In the genomic region with DNA sequence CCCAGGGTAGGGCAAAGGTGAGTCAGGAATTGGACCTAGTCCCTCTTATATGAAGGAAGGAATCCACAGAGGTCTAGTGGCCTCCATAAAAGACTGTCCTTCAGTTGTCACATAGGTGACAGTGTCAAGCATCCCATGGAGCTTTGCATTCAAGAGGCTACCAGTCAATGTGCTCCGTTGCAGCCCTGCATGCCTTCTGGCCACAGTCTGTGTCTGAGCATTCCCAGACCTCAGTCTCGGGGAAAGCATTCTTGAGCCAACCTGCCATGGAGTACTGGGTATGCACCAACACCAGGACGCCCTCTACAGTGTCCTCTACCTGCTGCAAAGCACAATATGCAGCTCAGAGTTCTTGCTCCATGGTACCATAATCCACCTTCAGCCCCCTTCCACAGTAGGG, we compare ENCODE assay signal across 27 cellular contexts. TPM values are rescaled to one million over a fixed set of nuclear protein-coding genes. Genes with fewer than 3 reads are reported as not detected.
"Had no signal": no experiment of that assay in that cellular context is flagged by ENCODE, and none has a peak within 500 bp of the region (broad histone marks: within the 10 kb centered on the region; RNA-seq: fewer than 3 reads in every experiment).

No MANE protein-coding gene starts in this region.

- H3K4me1 ChIP-seq: neural progenitor cell, parathyroid adenoma, psoas muscle, right lobe of liver, sigmoid colon, stomach, thyroid gland, tibial nerve, upper lobe of right lung, uterus had no signal

- DNase-seq: naive B cell; natural killer cell; occipital lobe; ovary; psoas muscle; right cardiac atrium; right lobe of liver; sigmoid colon; small intestine; stimulated activated CD4-positive, alpha-beta T cell treated with anti-CD3 and anti-CD28 coated beads, Interleukin-15, amount 100 ng/mL, for 24 hours; stimulated activated CD4-positive, alpha-beta T cell treated with anti-CD3 and anti-CD28 coated beads, Interleukin-2, amount 100 ng/mL, for 24 hours; stimulated activated CD4-positive, alpha-beta T cell treated with anti-CD3 and anti-CD28 coated beads, Interleukin-2, amount 100 ng/mL, for 48 hours; stimulated activated CD4-positive, alpha-beta T cell treated with anti-CD3 and anti-CD28 coated beads, Interleukin-4, amount 100 ng/mL, for 24 hours; stimulated activated naive B cell treated with anti-CD40 and anti-IgM and Interleukin-4, amounts not matched to agents 10 μg/mL and 1 μg/mL and 100 μg/mL, for 72 hours; stimulated activated naive CD4-positive, alpha-beta T cell treated with Interleukin-2 at 50 U/mL for 16 hours; stomach; thyroid gland; upper lobe of right lung; uterus had no signal

- H3K4me3 Mint-ChIP-seq: naive B cell; natural killer cell; nephron; neural progenitor cell; stimulated activated naive B cell treated with anti-CD40 and anti-IgM and Interleukin-4, amounts not matched to agents 10 μg/mL and 1 μg/mL and 100 μg/mL, for 72 hours; stimulated activated naive CD8-positive, alpha-beta T cell treated with anti-CD3 and anti-CD28 coated beads, Interleukin-15, Interleukin-2, amounts not matched to agents 100 ng/mL and 50 ng/mL, for 24 hours; type B pancreatic cell had no signal

- H3K79me2 ChIP-seq: parathyroid adenoma had no signal

- H3K9me3 ChIP-seq: ovary, psoas muscle, right lobe of liver, sigmoid colon, stomach, thoracic aorta, thyroid gland, tibial nerve, upper lobe of right lung, uterus had no signal

- H2AFZ ChIP-seq: neural progenitor cell, parathyroid adenoma had no signal

- H3K9me3 Mint-ChIP-seq: nephron, neural progenitor cell had no signal

- H3K4me1 Mint-ChIP-seq: naive B cell; natural killer cell; nephron; stimulated activated naive B cell treated with anti-CD40 and anti-IgM and Interleukin-4, amounts not matched to agents 10 μg/mL and 1 μg/mL and 100 μg/mL, for 72 hours had no signal

- H3K27me3 Mint-ChIP-seq: progenitor cell of endocrine pancreas; stimulated activated naive B cell treated with anti-CD40 and anti-IgM and Interleukin-4, amounts not matched to agents 10 μg/mL and 1 μg/mL and 100 μg/mL, for 72 hours; stimulated activated naive CD8-positive, alpha-beta T cell treated with anti-CD3 and anti-CD28 coated beads, Interleukin-15, Interleukin-2, amounts not matched to agents 100 ng/mL and 50 ng/mL, for 24 hours; type B pancreatic cell had no signal

- H3K27me3 ChIP-seq: neural progenitor cell, ovary, right lobe of liver, sigmoid colon, stomach, thyroid gland, tibial nerve, upper lobe of right lung, uterus had no signal

- H3K4me2 ChIP-seq: neural progenitor cell had no signal

- FAIRE-seq: small intestine had no signal

- H3K4me3 ChIP-seq: neural progenitor cell, ovary, psoas muscle, right lobe of liver, sigmoid colon, stomach, thoracic aorta, thyroid gland, tibial nerve, upper lobe of right lung, uterus had no signal

- H3K36me3 ChIP-seq: neural progenitor cell, ovary, right lobe of liver, sigmoid colon, stomach, thoracic aorta, thyroid gland, tibial nerve, upper lobe of right lung, uterus had no signal

- H3K27ac Mint-ChIP-seq: natural killer cell; nephron; neural progenitor cell; progenitor cell of endocrine pancreas; stimulated activated naive B cell treated with anti-CD40 and anti-IgM and Interleukin-4, amounts not matched to agents 10 μg/mL and 1 μg/mL and 100 μg/mL, for 72 hours; stimulated activated naive CD8-positive, alpha-beta T cell treated with anti-CD3 and anti-CD28 coated beads, Interleukin-15, Interleukin-2, amounts not matched to agents 100 ng/mL and 50 ng/mL, for 24 hours; type B pancreatic cell had no signal

- ATAC-seq: natural killer cell; psoas muscle; right cardiac atrium; right lobe of liver; stimulated activated naive B cell treated with anti-CD40 and anti-IgM and Interleukin-4, amounts not matched to agents 10 μg/mL and 1 μg/mL and 100 μg/mL, for 72 hours; upper lobe of right lung had no signal

- H3K9ac ChIP-seq: neural progenitor cell, parathyroid adenoma had no signal

- H3K27ac ChIP-seq: neural progenitor cell, ovary, parathyroid adenoma, psoas muscle, right lobe of liver, sigmoid colon, stomach, thoracic aorta, thyroid gland, tibial nerve, upper lobe of right lung, uterus had no signal

- H3K36me3 Mint-ChIP-seq: naive B cell; natural killer cell; neural progenitor cell; stimulated activated naive B cell treated with anti-CD40 and anti-IgM and Interleukin-4, amounts not matched to agents 10 μg/mL and 1 μg/mL and 100 μg/mL, for 72 hours; type B pancreatic cell had no signal

RNA-seq across cellular contexts. Expression of a gene that starts 46.7 kb away (rescaled TPM):
- total RNA-seq: natural killer cell had no signal
